Comparison of ENCODE assay signal across 15 cellular contexts in genomic region chr7:39507866-39508551, GRCh38. TPM values are rescaled to one million over a fixed set of nuclear protein-coding genes. Genes with fewer than 3 reads are reported as not detected.
A peak's percentile ranks its signal among the peaks of the same experiment; 100 is the strongest.
DNase-seq lines count a peak whose midpoint lies in the region; ATAC-seq and TF ChIP-seq lines count a peak whose summit lies in the region.
"Had no signal": no experiment of that assay in that cellular context is flagged by ENCODE, and none has a peak within 500 bp of the region (broad histone marks: within the 10 kb centered on the region; RNA-seq: fewer than 3 reads in every experiment).

No MANE protein-coding gene starts in this region.

- H3K27me3 ChIP-seq in thyroid gland (no peaks in the 10 kb centered on the region), right lobe of liver (no peaks in the 10 kb centered on the region)
- H3K27me3 ChIP-seq: ovary, vagina had no signal

- TF ChIP-seq CTCF in thyroid gland (IDR thresholded peaks at IDR 0.05) (no peak), right lobe of liver (IDR thresholded peaks at IDR 0.05) (no peak)

- H3K9me3 Mint-ChIP-seq in activated naive CD4-positive, alpha-beta T cell treated with anti-CD3 and anti-CD28 coated beads, Interleukin-2, amount 10 ng/mL, durations not matched to agents 7 days and 5 days = peaks cover 3% of the 10 kb centered on the region

- H3K4me1 Mint-ChIP-seq in activated naive CD4-positive, alpha-beta T cell treated with anti-CD3 and anti-CD28 coated beads, Interleukin-2, amount 10 ng/mL, durations not matched to agents 7 days and 5 days = peaks cover 27% of the 10 kb centered on the region
- peaks cover 16% of the 10 kb centered on the region for H3K4me1 Mint-ChIP-seq in T-helper 17 cell

- H3K9me3 ChIP-seq in T-helper 17 cell (ENCODE audit: control insufficient read depth, low read length, poor library complexity, severe bottlenecking) = no peaks in the 10 kb centered on the region
- no peaks in the 10 kb centered on the region for H3K9me3 ChIP-seq in thyroid gland
- H3K9me3 ChIP-seq in right lobe of liver = no peaks in the 10 kb centered on the region
- H3K9me3 ChIP-seq: ovary, vagina had no signal

- H3K27ac ChIP-seq in thyroid gland (no peak overlapping the region), right lobe of liver (no peak overlapping the region)
- H3K27ac ChIP-seq: ovary, vagina had no signal

- peaks cover 17% of the 10 kb centered on the region for H3K27me3 Mint-ChIP-seq in activated naive CD4-positive, alpha-beta T cell treated with anti-CD3 and anti-CD28 coated beads, Interleukin-2, amount 10 ng/mL, durations not matched to agents 7 days and 5 days
- H3K27me3 Mint-ChIP-seq in T-helper 17 cell = peaks cover 19% of the 10 kb centered on the region

- no peak overlapping the region for H3K4me3 Mint-ChIP-seq in activated naive CD4-positive, alpha-beta T cell treated with anti-CD3 and anti-CD28 coated beads, Interleukin-2, amount 10 ng/mL, durations not matched to agents 7 days and 5 days
- peak overlapping the region; percentile 25 for H3K4me3 Mint-ChIP-seq in T-helper 17 cell

- ATAC-seq in HG03378 (IDR thresholded peaks at IDR 0.05; ENCODE audit: unreplicated experiment) = peak; percentile 68
- ATAC-seq in T-helper 17 cell = peak; percentile 36
- no peak for ATAC-seq in right lobe of liver
- no peak for ATAC-seq in HG03097 (IDR thresholded peaks at IDR 0.05; ENCODE audit: low FRiP score, unreplicated experiment)
- ATAC-seq in GM18873 (IDR thresholded peaks at IDR 0.05; ENCODE audit: low FRiP score, unreplicated experiment) = no peak

- DNase-seq in activated naive CD4-positive, alpha-beta T cell treated with anti-CD3 and anti-CD28 coated beads, Interleukin-2, amount 10 ng/mL, durations not matched to agents 7 days and 5 days = peak; percentile 34
- DNase-seq in activated naive CD4-positive, alpha-beta T cell (lab: John Stamatoyannopoulos, UW) = no peak
- DNase-seq in T-helper 17 cell (no peak), thyroid gland (peak; percentile 69 to 86), right lobe of liver (no peak)
- DNase-seq: erythroblast, H7, kidney glomerular epithelial cell, NCI-H2171 treated with DMSO at 0.1 percent for 48 hours, ovary, SW 1271 had no signal

- TF ChIP-seq POLR2A in thyroid gland (IDR thresholded peaks at IDR 0.05) (no peak), right lobe of liver (IDR thresholded peaks at IDR 0.05) (no peak)

- CTCF ChIA-PET in activated naive CD4-positive, alpha-beta T cell treated with anti-CD3 and anti-CD28 coated beads, Interleukin-2, amount 10 ng/mL, durations not matched to agents 7 days and 5 days (lab: Charles Lee) = no interaction called here

- H3K36me3 Mint-ChIP-seq in activated naive CD4-positive, alpha-beta T cell treated with anti-CD3 and anti-CD28 coated beads, Interleukin-2, amount 10 ng/mL, durations not matched to agents 7 days and 5 days = no peaks in the 10 kb centered on the region
- peaks cover 2% of the 10 kb centered on the region for H3K36me3 Mint-ChIP-seq in T-helper 17 cell (ENCODE audit: low read depth)

- WGBS in thyroid gland, 2 donors = 66 to 68% methylated on average over 2 to 8 of the region's 8 CpGs
- WGBS in right lobe of liver (ENCODE audit: insufficient coverage, low coverage, low lambda C conversion rate, missing lambda C conversion rate) = 66% methylated on average over 6 of the region's 8 CpGs

- H3K27ac Mint-ChIP-seq in activated naive CD4-positive, alpha-beta T cell treated with anti-CD3 and anti-CD28 coated beads, Interleukin-2, amount 10 ng/mL, durations not matched to agents 7 days and 5 days = no peak overlapping the region
- peak overlapping the region; percentile 27 for H3K27ac Mint-ChIP-seq in T-helper 17 cell

- H3K36me3 ChIP-seq in thyroid gland = no peaks in the 10 kb centered on the region
- no peaks in the 10 kb centered on the region for H3K36me3 ChIP-seq in right lobe of liver
- H3K36me3 ChIP-seq: ovary, vagina had no signal

- H3K4me1 ChIP-seq in thyroid gland = no peaks in the 10 kb centered on the region
- H3K4me1 ChIP-seq in right lobe of liver = no peaks in the 10 kb centered on the region
- H3K4me1 ChIP-seq: vagina had no signal

- intact Hi-C loops in thyroid gland (cut with DNase I) (no loop called here), right lobe of liver (cut with DNase I) (no loop called here)

- no peak overlapping the region for H3K4me3 ChIP-seq in thyroid gland (replicated peaks in 1 of 3)
- no peak overlapping the region for H3K4me3 ChIP-seq in right lobe of liver
- H3K4me3 ChIP-seq: ovary, vagina had no signal

RNA-seq across cellular contexts. Expression of gene YAE1, which starts 58.2 kb away (rescaled TPM):
- total RNA-seq in T-helper 17 cell (1 to 10 TPM; 3.7 to 6.6 TPM), thyroid gland (10 to 100 TPM; 27.1 to 59.4 (median 33.6) TPM), right lobe of liver (10 to 100 TPM in 1 of 6 experiments, 1 to 10 TPM in 5; 5.4 to 11.2 (median 7.4) TPM)

Comparison
In these comparisons a context has a peak if more than half of its experiments do, and no peak if none do; other contexts are left out.
1. DNase-seq: peak in activated naive CD4-positive, alpha-beta T cell treated with anti-CD3 and anti-CD28 coated beads, Interleukin-2, amount 10 ng/mL, durations not matched to agents 7 days and 5 days (single experiment) and thyroid gland (2 of 2); none in activated naive CD4-positive, alpha-beta T cell (0 of 4), T-helper 17 cell (0 of 3) and right lobe of liver (0 of 3).
2. ATAC-seq: peak in HG03378 (single experiment) and T-helper 17 cell (single experiment); none in right lobe of liver (0 of 4), HG03097 (single experiment) and GM18873 (single experiment).